ENCODE assay signal across 28 cellular contexts in genomic region chr12:54448344-54448743, GRCh38.
"Had no signal": no experiment of that assay in that cellular context is flagged by ENCODE, and none has a peak within 500 bp of the region (broad histone marks: within the 10 kb centered on the region; RNA-seq: fewer than 3 reads in every experiment).

No MANE protein-coding gene starts in this region.

- H2AFZ ChIP-seq: neural progenitor cell, parathyroid adenoma had no signal

- DNase-seq: activated CD4-positive, alpha-beta T cell treated with anti-CD3 and anti-CD28 coated beads for 36 hours; activated CD4-positive, CD25-positive, alpha-beta regulatory T cell; activated CD8-positive, alpha-beta T cell treated with anti-CD3 and anti-CD28 coated beads, Interleukin-2, amount 10 ng/mL, durations not matched to agents 7 days and 5 days; activated effector memory CD4-positive, alpha-beta T cell treated with Interleukin-2 at 50 U/mL for 16 hours; activated naive CD4-positive, alpha-beta T cell treated with Interleukin-2 at 50 U/mL for 16 hours; activated T-cell treated with anti-CD3 and anti-CD28 coated beads for 4 hours; anterior cingulate cortex; dermis blood vessel endothelial cell; effector CD4-positive, alpha-beta T cell; esophagus squamous epithelium; foreskin melanocyte; heart right ventricle; left lung; lower lobe of right lung; mesendoderm; natural killer cell; occipital lobe; psoas muscle; stimulated activated CD4-positive, alpha-beta T cell treated with anti-CD3 and anti-CD28 coated beads, Interleukin-1b, Interleukin-23, amount 100 ng/mL, for 48 hours; stimulated activated CD4-positive, alpha-beta T cell treated with anti-CD3 and anti-CD28 coated beads, Interleukin-4, amount 100 ng/mL, for 4 hours; stimulated activated CD8-positive, alpha-beta memory T cell treated with anti-CD3 and anti-CD28 coated beads, Interleukin-4, amount 100 ng/mL, for 48 hours; stimulated activated naive B cell treated with anti-CD40 and anti-IgM and Interleukin-4, amounts not matched to agents 10 μg/mL and 1 μg/mL and 100 μg/mL, for 72 hours; stomach; thyroid gland; upper lobe of left lung had no signal

- H3K36me3 ChIP-seq: esophagus squamous epithelium, heart right ventricle, left lung, lower lobe of right lung, neural progenitor cell, stomach, thyroid gland, upper lobe of left lung had no signal

- H3K27me3 ChIP-seq: esophagus squamous epithelium, heart right ventricle, left lung, stomach, thyroid gland, upper lobe of left lung had no signal

- H3K27ac ChIP-seq: esophagus squamous epithelium, heart right ventricle, left lung, lower lobe of right lung, neural progenitor cell, parathyroid adenoma, psoas muscle, stomach, thyroid gland, upper lobe of left lung had no signal

- H3K4me3 ChIP-seq: esophagus squamous epithelium, heart right ventricle, left lung, lower lobe of right lung, neural progenitor cell, psoas muscle, smooth muscle cell, stomach, thyroid gland, upper lobe of left lung had no signal

- H3K4me1 ChIP-seq: esophagus squamous epithelium, left lung, lower lobe of right lung, thyroid gland, upper lobe of left lung had no signal

- H3K9ac ChIP-seq: neural progenitor cell, parathyroid adenoma had no signal

- H3K79me2 ChIP-seq: parathyroid adenoma had no signal

- H3K9me3 ChIP-seq: esophagus squamous epithelium, heart right ventricle, left lung, lower lobe of right lung, psoas muscle, stomach, thyroid gland, upper lobe of left lung had no signal

- H3K4me2 ChIP-seq: neural progenitor cell, smooth muscle cell had no signal
